Comparison of ENCODE assay signal across 1 cellular context in the genomic region with DNA sequence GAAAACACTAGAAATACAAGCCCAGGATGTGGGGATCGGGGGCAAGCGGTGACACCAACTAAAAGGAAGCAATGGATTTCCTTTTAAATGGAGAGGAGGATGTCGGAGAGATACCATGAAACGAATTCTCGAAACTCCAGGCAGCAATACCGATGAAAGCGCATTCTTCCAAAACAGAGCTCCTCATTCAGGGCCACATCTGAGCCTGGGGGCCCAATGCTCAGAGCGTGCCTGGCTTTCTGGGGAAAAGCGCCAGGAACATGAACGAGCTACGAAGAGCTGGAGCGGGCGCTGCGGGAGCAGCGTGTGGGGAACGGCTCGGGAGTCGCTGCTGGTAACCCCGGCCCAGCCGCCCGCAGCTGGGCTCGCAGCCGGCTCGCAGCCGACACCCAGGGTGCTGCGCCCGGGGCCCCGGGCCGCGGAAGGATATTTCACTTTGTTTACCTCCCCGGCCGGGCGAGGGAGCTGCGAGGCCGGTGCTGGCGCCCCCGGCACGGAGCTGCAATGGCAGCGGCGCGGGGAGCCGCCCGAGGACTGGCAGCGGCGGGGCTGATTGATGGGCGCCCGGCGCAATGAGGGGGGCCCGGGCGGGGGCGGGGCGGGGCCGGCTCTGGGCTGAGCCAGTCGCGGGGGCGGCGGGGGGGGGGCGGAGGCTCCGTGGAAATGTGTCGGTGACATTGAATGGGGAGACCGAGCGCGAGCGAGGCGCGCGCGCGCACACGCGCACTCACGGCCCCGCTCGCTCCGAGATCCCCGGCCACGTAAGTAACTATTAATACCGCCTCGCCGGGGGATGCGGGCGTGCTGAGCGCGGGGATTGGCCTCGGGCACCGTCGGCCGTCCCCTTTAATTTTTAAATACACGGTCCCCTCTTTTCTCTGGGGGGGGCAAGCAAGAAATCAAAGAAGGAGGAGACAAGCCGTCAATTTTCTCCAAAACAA.
TF ChIP-seq lines count a peak whose summit lies in the region.

A gene (plus strand): TSS at position 687 of the 941 bp plus-strand sequence. CDS start 1,372 bp downstream, outside the sequence.

TF ChIP-seq in HepG2, 621 proteins besides CTCF, POLR2A, EP300 and RAD21 (continued from another document and continues in another):
- TF ChIP-seq, protein P1, sequence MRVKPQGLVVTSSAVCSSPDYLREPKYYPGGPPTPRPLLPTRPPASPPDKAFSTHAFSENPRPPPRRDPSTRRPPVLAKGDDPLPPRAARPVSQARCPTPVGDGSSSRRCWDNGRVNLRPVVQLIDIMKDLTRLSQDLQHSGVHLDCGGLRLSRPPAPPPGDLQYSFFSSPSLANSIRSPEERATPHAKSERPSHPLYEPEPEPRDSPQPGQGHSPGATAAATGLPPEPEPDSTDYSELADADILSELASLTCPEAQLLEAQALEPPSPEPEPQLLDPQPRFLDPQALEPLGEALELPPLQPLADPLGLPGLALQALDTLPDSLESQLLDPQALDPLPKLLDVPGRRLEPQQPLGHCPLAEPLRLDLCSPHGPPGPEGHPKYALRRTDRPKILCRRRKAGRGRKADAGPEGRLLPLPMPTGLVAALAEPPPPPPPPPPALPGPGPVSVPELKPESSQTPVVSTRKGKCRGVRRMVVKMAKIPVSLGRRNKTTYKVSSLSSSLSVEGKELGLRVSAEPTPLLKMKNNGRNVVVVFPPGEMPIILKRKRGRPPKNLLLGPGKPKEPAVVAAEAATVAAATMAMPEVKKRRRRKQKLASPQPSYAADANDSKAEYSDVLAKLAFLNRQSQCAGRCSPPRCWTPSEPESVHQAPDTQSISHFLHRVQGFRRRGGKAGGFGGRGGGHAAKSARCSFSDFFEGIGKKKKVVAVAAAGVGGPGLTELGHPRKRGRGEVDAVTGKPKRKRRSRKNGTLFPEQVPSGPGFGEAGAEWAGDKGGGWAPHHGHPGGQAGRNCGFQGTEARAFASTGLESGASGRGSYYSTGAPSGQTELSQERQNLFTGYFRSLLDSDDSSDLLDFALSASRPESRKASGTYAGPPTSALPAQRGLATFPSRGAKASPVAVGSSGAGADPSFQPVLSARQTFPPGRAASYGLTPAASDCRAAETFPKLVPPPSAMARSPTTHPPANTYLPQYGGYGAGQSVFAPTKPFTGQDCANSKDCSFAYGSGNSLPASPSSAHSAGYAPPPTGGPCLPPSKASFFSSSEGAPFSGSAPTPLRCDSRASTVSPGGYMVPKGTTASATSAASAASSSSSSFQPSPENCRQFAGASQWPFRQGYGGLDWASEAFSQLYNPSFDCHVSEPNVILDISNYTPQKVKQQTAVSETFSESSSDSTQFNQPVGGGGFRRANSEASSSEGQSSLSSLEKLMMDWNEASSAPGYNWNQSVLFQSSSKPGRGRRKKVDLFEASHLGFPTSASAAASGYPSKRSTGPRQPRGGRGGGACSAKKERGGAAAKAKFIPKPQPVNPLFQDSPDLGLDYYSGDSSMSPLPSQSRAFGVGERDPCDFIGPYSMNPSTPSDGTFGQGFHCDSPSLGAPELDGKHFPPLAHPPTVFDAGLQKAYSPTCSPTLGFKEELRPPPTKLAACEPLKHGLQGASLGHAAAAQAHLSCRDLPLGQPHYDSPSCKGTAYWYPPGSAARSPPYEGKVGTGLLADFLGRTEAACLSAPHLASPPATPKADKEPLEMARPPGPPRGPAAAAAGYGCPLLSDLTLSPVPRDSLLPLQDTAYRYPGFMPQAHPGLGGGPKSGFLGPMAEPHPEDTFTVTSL (CRISPR knock-in tag; IDR thresholded peaks at IDR 0.05; ENCODE audit: borderline replicate concordance): 0 out of 2 replicates have a peak, but pooled peaks have one; percentile 21
- TF ChIP-seq ZNF883 (CRISPR knock-in tag; IDR thresholded peaks at IDR 0.05; ENCODE audit: not compliant biosample characterization): no peak
- TF ChIP-seq HNRNPLL (IDR thresholded peaks at IDR 0.05; ENCODE audit: low read depth, low read length, poor library complexity, severe bottlenecking): peak; percentile 65
- TF ChIP-seq, protein P2, sequence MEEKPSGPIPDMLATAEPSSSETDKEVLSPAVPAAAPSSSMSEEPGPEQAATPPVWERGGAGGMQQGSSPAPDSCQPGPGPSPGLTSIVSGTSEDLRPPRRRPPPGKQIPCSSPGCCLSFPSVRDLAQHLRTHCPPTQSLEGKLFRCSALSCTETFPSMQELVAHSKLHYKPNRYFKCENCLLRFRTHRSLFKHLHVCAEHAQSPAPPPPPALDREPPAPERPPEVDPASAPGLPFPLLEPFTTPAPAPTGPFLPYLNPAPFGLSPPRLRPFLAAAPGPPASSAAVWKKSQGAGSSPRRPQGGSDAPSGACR (CRISPR knock-in tag; IDR thresholded peaks at IDR 0.05): 0 out of 2 replicates have a peak, but pooled peaks have one; percentile 8
- TF ChIP-seq, protein P3, sequence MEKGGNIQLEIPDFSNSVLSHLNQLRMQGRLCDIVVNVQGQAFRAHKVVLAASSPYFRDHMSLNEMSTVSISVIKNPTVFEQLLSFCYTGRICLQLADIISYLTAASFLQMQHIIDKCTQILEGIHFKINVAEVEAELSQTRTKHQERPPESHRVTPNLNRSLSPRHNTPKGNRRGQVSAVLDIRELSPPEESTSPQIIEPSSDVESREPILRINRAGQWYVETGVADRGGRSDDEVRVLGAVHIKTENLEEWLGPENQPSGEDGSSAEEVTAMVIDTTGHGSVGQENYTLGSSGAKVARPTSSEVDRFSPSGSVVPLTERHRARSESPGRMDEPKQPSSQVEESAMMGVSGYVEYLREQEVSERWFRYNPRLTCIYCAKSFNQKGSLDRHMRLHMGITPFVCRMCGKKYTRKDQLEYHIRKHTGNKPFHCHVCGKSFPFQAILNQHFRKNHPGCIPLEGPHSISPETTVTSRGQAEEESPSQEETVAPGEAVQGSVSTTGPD (CRISPR knock-in tag; IDR thresholded peaks at IDR 0.05): no peak
- no peak for TF ChIP-seq ZNF7 (CRISPR knock-in tag; IDR thresholded peaks at IDR 0.05)
- TF ChIP-seq PPARG (CRISPR knock-in tag; conservative IDR thresholded peaks at IDR 0.05): no peak
- TF ChIP-seq FOXO1 (CRISPR knock-in tag; IDR thresholded peaks at IDR 0.05): peak; percentile 36; the same call in 1 of the 2 replicates
- no peak for TF ChIP-seq ZNF775 (CRISPR knock-in tag; IDR thresholded peaks at IDR 0.05; ENCODE audit: borderline replicate concordance)
- TF ChIP-seq, protein P4, sequence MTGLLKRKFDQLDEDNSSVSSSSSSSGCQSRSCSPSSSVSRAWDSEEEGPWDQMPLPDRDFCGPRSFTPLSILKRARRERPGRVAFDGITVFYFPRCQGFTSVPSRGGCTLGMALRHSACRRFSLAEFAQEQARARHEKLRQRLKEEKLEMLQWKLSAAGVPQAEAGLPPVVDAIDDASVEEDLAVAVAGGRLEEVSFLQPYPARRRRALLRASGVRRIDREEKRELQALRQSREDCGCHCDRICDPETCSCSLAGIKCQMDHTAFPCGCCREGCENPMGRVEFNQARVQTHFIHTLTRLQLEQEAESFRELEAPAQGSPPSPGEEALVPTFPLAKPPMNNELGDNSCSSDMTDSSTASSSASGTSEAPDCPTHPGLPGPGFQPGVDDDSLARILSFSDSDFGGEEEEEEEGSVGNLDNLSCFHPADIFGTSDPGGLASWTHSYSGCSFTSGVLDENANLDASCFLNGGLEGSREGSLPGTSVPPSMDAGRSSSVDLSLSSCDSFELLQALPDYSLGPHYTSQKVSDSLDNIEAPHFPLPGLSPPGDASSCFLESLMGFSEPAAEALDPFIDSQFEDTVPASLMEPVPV (CRISPR knock-in tag; IDR thresholded peaks at IDR 0.05): no peak
- no peak for TF ChIP-seq WIZ (CRISPR knock-in tag; IDR thresholded peaks at IDR 0.05)
- TF ChIP-seq NFATC3 (CRISPR knock-in tag; IDR thresholded peaks at IDR 0.05): no peak
- no peak for TF ChIP-seq ZFP90 (CRISPR knock-in tag; IDR thresholded peaks at IDR 0.05; ENCODE audit: borderline replicate concordance)
- no peak for TF ChIP-seq ZNF724P (CRISPR knock-in tag; IDR thresholded peaks at IDR 0.05; ENCODE audit: borderline replicate concordance)
- TF ChIP-seq PRMT3 (CRISPR knock-in tag; IDR thresholded peaks at IDR 0.05; ENCODE audit: borderline replicate concordance, low read depth): no peak
- TF ChIP-seq, protein P5, sequence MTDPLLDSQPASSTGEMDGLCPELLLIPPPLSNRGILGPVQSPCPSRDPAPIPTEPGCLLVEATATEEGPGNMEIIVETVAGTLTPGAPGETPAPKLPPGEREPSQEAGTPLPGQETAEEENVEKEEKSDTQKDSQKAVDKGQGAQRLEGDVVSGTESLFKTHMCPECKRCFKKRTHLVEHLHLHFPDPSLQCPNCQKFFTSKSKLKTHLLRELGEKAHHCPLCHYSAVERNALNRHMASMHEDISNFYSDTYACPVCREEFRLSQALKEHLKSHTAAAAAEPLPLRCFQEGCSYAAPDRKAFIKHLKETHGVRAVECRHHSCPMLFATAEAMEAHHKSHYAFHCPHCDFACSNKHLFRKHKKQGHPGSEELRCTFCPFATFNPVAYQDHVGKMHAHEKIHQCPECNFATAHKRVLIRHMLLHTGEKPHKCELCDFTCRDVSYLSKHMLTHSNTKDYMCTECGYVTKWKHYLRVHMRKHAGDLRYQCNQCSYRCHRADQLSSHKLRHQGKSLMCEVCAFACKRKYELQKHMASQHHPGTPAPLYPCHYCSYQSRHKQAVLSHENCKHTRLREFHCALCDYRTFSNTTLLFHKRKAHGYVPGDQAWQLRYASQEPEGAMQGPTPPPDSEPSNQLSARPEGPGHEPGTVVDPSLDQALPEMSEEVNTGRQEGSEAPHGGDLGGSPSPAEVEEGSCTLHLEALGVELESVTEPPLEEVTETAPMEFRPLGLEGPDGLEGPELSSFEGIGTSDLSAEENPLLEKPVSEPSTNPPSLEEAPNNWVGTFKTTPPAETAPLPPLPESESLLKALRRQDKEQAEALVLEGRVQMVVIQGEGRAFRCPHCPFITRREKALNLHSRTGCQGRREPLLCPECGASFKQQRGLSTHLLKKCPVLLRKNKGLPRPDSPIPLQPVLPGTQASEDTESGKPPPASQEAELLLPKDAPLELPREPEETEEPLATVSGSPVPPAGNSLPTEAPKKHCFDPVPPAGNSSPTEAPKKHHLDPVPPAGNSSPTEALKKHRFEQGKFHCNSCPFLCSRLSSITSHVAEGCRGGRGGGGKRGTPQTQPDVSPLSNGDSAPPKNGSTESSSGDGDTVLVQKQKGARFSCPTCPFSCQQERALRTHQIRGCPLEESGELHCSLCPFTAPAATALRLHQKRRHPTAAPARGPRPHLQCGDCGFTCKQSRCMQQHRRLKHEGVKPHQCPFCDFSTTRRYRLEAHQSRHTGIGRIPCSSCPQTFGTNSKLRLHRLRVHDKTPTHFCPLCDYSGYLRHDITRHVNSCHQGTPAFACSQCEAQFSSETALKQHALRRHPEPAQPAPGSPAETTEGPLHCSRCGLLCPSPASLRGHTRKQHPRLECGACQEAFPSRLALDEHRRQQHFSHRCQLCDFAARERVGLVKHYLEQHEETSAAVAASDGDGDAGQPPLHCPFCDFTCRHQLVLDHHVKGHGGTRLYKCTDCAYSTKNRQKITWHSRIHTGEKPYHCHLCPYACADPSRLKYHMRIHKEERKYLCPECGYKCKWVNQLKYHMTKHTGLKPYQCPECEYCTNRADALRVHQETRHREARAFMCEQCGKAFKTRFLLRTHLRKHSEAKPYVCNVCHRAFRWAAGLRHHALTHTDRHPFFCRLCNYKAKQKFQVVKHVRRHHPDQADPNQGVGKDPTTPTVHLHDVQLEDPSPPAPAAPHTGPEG (CRISPR knock-in tag; IDR thresholded peaks at IDR 0.05): no peak
- TF ChIP-seq YY1 (IDR thresholded peaks at IDR 0.05; ENCODE audit: insufficient read depth, insufficient replicate concordance, low read depth, low read length): peak; percentile 67
- TF ChIP-seq ZNF251 (CRISPR knock-in tag; IDR thresholded peaks at IDR 0.05): no peak
- TF ChIP-seq KLF13 (CRISPR knock-in tag; IDR thresholded peaks at IDR 0.05): no peak
- no peak for TF ChIP-seq ZNF431 (CRISPR knock-in tag; IDR thresholded peaks at IDR 0.05; ENCODE audit: borderline replicate concordance, low read depth)
- TF ChIP-seq, protein P6, sequence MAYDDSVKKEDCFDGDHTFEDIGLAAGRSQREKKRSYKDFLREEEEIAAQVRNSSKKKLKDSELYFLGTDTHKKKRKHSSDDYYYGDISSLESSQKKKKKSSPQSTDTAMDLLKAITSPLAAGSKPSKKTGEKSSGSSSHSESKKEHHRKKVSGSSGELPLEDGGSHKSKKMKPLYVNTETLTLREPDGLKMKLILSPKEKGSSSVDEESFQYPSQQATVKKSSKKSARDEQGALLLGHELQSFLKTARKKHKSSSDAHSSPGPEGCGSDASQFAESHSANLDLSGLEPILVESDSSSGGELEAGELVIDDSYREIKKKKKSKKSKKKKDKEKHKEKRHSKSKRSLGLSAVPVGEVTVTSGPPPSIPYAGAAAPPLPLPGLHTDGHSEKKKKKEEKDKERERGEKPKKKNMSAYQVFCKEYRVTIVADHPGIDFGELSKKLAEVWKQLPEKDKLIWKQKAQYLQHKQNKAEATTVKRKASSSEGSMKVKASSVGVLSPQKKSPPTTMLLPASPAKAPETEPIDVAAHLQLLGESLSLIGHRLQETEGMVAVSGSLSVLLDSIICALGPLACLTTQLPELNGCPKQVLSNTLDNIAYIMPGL (CRISPR knock-in tag; IDR thresholded peaks at IDR 0.05; ENCODE audit: borderline replicate concordance in 1 of 2, low read depth in 1 of 2): peak in 1 of 2 experiments; percentile 59; a peak in 2 of 4 replicates
- no peak for TF ChIP-seq ARID2 (CRISPR knock-in tag; IDR thresholded peaks at IDR 0.05; ENCODE audit: borderline replicate concordance)
- no peak for TF ChIP-seq ZNF329 (CRISPR knock-in tag; IDR thresholded peaks at IDR 0.05; ENCODE audit: low read depth)
- TF ChIP-seq MED13 (CRISPR knock-in tag; IDR thresholded peaks at IDR 0.05): no peak
- no peak for TF ChIP-seq ZNF12 (CRISPR knock-in tag; IDR thresholded peaks at IDR 0.05)
- TF ChIP-seq NFYB (CRISPR knock-in tag; IDR thresholded peaks at IDR 0.05): peak; percentile 55
- TF ChIP-seq, protein P7, sequence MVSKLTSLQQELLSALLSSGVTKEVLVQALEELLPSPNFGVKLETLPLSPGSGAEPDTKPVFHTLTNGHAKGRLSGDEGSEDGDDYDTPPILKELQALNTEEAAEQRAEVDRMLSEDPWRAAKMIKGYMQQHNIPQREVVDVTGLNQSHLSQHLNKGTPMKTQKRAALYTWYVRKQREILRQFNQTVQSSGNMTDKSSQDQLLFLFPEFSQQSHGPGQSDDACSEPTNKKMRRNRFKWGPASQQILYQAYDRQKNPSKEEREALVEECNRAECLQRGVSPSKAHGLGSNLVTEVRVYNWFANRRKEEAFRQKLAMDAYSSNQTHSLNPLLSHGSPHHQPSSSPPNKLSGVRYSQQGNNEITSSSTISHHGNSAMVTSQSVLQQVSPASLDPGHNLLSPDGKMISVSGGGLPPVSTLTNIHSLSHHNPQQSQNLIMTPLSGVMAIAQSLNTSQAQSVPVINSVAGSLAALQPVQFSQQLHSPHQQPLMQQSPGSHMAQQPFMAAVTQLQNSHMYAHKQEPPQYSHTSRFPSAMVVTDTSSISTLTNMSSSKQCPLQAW (CRISPR knock-in tag; IDR thresholded peaks at IDR 0.05): no peak
- TF ChIP-seq ZNF703 (CRISPR knock-in tag; IDR thresholded peaks at IDR 0.05; ENCODE audit: borderline replicate concordance): no peak
- TF ChIP-seq ZIK1 (CRISPR knock-in tag; IDR thresholded peaks at IDR 0.05; ENCODE audit: borderline replicate concordance, low read depth): no peak
- TF ChIP-seq DMAP1 (CRISPR knock-in tag; IDR thresholded peaks at IDR 0.05): no peak
- no peak for TF ChIP-seq XBP1 (CRISPR knock-in tag; IDR thresholded peaks at IDR 0.05)
- TF ChIP-seq ZNF44 (CRISPR knock-in tag; IDR thresholded peaks at IDR 0.05): no peak
- TF ChIP-seq, protein P8, sequence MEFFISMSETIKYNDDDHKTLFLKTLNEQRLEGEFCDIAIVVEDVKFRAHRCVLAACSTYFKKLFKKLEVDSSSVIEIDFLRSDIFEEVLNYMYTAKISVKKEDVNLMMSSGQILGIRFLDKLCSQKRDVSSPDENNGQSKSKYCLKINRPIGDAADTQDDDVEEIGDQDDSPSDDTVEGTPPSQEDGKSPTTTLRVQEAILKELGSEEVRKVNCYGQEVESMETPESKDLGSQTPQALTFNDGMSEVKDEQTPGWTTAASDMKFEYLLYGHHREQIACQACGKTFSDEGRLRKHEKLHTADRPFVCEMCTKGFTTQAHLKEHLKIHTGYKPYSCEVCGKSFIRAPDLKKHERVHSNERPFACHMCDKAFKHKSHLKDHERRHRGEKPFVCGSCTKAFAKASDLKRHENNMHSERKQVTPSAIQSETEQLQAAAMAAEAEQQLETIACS (CRISPR knock-in tag; IDR thresholded peaks at IDR 0.05): peak; percentile 38; the same call in 1 of the 2 replicates
